Comparison of ENCODE assay signal across 9 cellular contexts in the genomic region with DNA sequence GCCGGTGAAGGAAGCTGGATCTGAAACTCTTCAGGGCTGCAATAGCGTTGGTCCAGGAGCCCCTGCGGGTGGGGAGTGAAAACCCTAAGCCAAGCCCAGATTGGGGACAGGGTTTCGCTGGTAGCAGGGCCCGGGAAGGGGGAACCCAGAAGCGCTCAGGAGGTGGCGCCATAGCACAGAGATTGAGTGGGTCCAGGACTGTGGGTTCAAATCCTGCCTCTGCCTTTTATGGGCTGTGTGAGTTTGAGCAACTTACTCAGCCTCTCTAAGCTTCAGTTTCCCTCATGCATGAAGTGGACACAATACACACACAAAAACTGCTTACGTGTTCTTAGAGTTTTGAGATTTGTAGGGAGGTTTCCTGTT. TPM values are rescaled to one million over a fixed set of nuclear protein-coding genes. Genes with fewer than 3 reads are reported as not detected.
DNase-seq lines count a peak whose midpoint lies in the region; ATAC-seq and TF ChIP-seq lines count a peak whose summit lies in the region.
"Had no signal": no experiment of that assay in that cellular context is flagged by ENCODE, and none has a peak within 500 bp of the region (broad histone marks: within the 10 kb centered on the region; RNA-seq: fewer than 3 reads in every experiment).

No MANE protein-coding gene starts in this region.

- H3K4me1 ChIP-seq in mesenchymal stem cell (ENCODE audit: control insufficient read depth, insufficient read depth, low read depth, low read length): peaks cover 1% of the 10 kb centered on the region
- no peaks in the 10 kb centered on the region for H3K4me1 ChIP-seq in upper lobe of left lung

- no peak overlapping the region for H2BK12ac ChIP-seq in mesenchymal stem cell (ENCODE audit: low read length in 2 of 2)

- H2AFZ ChIP-seq in mesenchymal stem cell (ENCODE audit: low read depth, low read length): no peak overlapping the region

- no peak overlapping the region for H3K4ac ChIP-seq in mesenchymal stem cell (ENCODE audit: low read depth in 1 of 2, low read length in 2 of 2)

- H3K9me3 Mint-ChIP-seq in activated naive CD4-positive, alpha-beta T cell treated with anti-CD3 and anti-CD28 coated beads, Interleukin-2, amount 50 U/mL, for 72 hours: no peaks in the 10 kb centered on the region

- no peak for TF ChIP-seq POLR2A in upper lobe of left lung (IDR thresholded peaks at IDR 0.05)

- no peak overlapping the region for H3K27ac Mint-ChIP-seq in activated naive CD4-positive, alpha-beta T cell treated with anti-CD3 and anti-CD28 coated beads, Interleukin-2, amount 50 U/mL, for 72 hours

- no peak overlapping the region for H3K14ac ChIP-seq in mesenchymal stem cell (ENCODE audit: low read length in 2 of 2)

- H3K9me3 ChIP-seq in SK-N-MC (ENCODE audit: low read depth, low read length) (no peaks in the 10 kb centered on the region), mesenchymal stem cell (ENCODE audit: control insufficient read depth, low read length) (peaks cover 9% of the 10 kb centered on the region), upper lobe of left lung (no peaks in the 10 kb centered on the region)

- peak; percentile 98 for ATAC-seq in activated naive CD4-positive, alpha-beta T cell treated with anti-CD3 and anti-CD28 coated beads, Interleukin-2, amount 50 U/mL, for 72 hours
- ATAC-seq in upper lobe of left lung (ENCODE audit: low FRiP score in 2 of 2): peak; percentile 55 to 72
- ATAC-seq in HG02759 (IDR thresholded peaks at IDR 0.05; ENCODE audit: unreplicated experiment): no peak
- no peak for ATAC-seq in GM18907 (IDR thresholded peaks at IDR 0.05; ENCODE audit: unreplicated experiment)

- H2BK120ac ChIP-seq in mesenchymal stem cell (ENCODE audit: low read depth, low read length): no peak overlapping the region

- H2AK5ac ChIP-seq in mesenchymal stem cell (ENCODE audit: low read length, severe bottlenecking): no peak overlapping the region

- H3K9ac ChIP-seq in SK-N-MC (ENCODE audit: insufficient read length) (no peak overlapping the region), mesenchymal stem cell (ENCODE audit: low read length) (no peak overlapping the region)

- no peaks in the 10 kb centered on the region for H3K79me1 ChIP-seq in mesenchymal stem cell (replicated peaks; ENCODE audit: low read length, poor library complexity, severe bottlenecking)

- no peak overlapping the region for H2BK15ac ChIP-seq in mesenchymal stem cell (ENCODE audit: low read depth, poor library complexity, severe bottlenecking)

- no peak overlapping the region for H4K91ac ChIP-seq in mesenchymal stem cell (ENCODE audit: low read length)

- H2BK5ac ChIP-seq in mesenchymal stem cell (ENCODE audit: low read depth, low read length, poor library complexity, severe bottlenecking): no peak overlapping the region

- H3K18ac ChIP-seq in mesenchymal stem cell (ENCODE audit: low read depth in 1 of 2, low read length in 2 of 2): no peak overlapping the region

- peak in 4 of 6 experiments; percentile 7 to 39 (median 30) for TF ChIP-seq CTCF in upper lobe of left lung (IDR thresholded peaks at IDR 0.05)

- no peak overlapping the region for H3K4me2 ChIP-seq in mesenchymal stem cell (ENCODE audit: low read length, poor library complexity, severe bottlenecking)

- 28% methylated on average over 6 of the region's 8 CpGs for WGBS in mesenchymal stem cell
- WGBS in upper lobe of left lung, 2 donors: 26 to 29% methylated on average over 8 of the region's 8 CpGs

- DNase-seq in DMS 273 (lab: John Stamatoyannopoulos, UW; ENCODE audit: unreplicated experiment) (peak; percentile 68), DMS 273 treated with DMSO at 0.1 percent for 48 hours (lab: John Stamatoyannopoulos, UW) (no peak), SK-N-MC (ENCODE audit: low read depth, low spot score) (peak; percentile 6), mesenchymal stem cell (peak; percentile 11), upper lobe of left lung (peak in 1 of 2 donors; percentile 54)
- peak; percentile 64 to 75 for DNase-seq in activated naive CD4-positive, alpha-beta T cell treated with anti-CD3 and anti-CD28 coated beads, Interleukin-2, amount 50 U/mL, for 72 hours (ENCODE audit: low spot score in 2 of 2)

- H3K36me3 ChIP-seq in SK-N-MC (ENCODE audit: insufficient read depth, low read length) (no peaks in the 10 kb centered on the region), mesenchymal stem cell (ENCODE audit: control insufficient read depth in 1 of 2, insufficient read depth in 2 of 2, low read depth in 1 of 2, low read length in 2 of 2) (no peaks in the 10 kb centered on the region), upper lobe of left lung (no peaks in the 10 kb centered on the region)

- TF ChIP-seq EP300 in upper lobe of left lung (IDR thresholded peaks at IDR 0.05): no peak

- H3K4me3 ChIP-seq in SK-N-MC (no peak overlapping the region), mesenchymal stem cell (ENCODE audit: insufficient read depth in 1 of 2, low read depth in 1 of 2, low read length in 2 of 2) (no peak overlapping the region), upper lobe of left lung (no peak overlapping the region)

- H3K27ac ChIP-seq in SK-N-MC (no peak overlapping the region), mesenchymal stem cell (ENCODE audit: low read length, poor library complexity, severe bottlenecking) (no peak overlapping the region), upper lobe of left lung (no peak overlapping the region)

- H4K8ac ChIP-seq in mesenchymal stem cell (ENCODE audit: low read length): no peak overlapping the region

- H3K23ac ChIP-seq in mesenchymal stem cell (ENCODE audit: low read length in 2 of 2): no peak overlapping the region

- no peaks in the 10 kb centered on the region for H3K36me3 Mint-ChIP-seq in activated naive CD4-positive, alpha-beta T cell treated with anti-CD3 and anti-CD28 coated beads, Interleukin-2, amount 50 U/mL, for 72 hours

- H3K27me3 ChIP-seq in mesenchymal stem cell (ENCODE audit: control insufficient read depth in 1 of 2, insufficient read depth in 1 of 2, low read length in 2 of 2) (peaks cover 17 to 28% of the 10 kb centered on the region in 2 experiments), upper lobe of left lung (no peaks in the 10 kb centered on the region)

RNA-seq across cellular contexts. Expression of a gene that starts 8.3 kb away (rescaled TPM):
- total RNA-seq in activated naive CD4-positive, alpha-beta T cell treated with anti-CD3 and anti-CD28 coated beads, Interleukin-2, amount 50 U/mL, for 72 hours: not detected
- not detected for polyA plus RNA-seq in mesenchymal stem cell (2013, experiment 1 of 2)
- polyA plus RNA-seq in mesenchymal stem cell (2013, experiment 2 of 2): not detected
- total RNA-seq in upper lobe of left lung: 1 to 10 TPM in 1 of 6 donors, under 1 TPM in 1, not detected in 4; 0.83 to 1.3 TPM

RNA-seq across cellular contexts. Expression of a gene that starts 15.6 kb away (rescaled TPM):
- total RNA-seq in activated naive CD4-positive, alpha-beta T cell treated with anti-CD3 and anti-CD28 coated beads, Interleukin-2, amount 50 U/mL, for 72 hours: not detected
- polyA plus RNA-seq in mesenchymal stem cell (2013, experiment 1 of 2): not detected
- not detected for polyA plus RNA-seq in mesenchymal stem cell (2013, experiment 2 of 2)
- total RNA-seq in upper lobe of left lung: under 1 TPM in 1 of 6 donors, not detected in 5; 0.47 TPM

RNA-seq across cellular contexts. Expression of a gene that starts 32.4 kb away (rescaled TPM):
- total RNA-seq in activated naive CD4-positive, alpha-beta T cell treated with anti-CD3 and anti-CD28 coated beads, Interleukin-2, amount 50 U/mL, for 72 hours: under 1 TPM in 1 of 2 donors, not detected in 1; 0.60 TPM
- not detected for polyA plus RNA-seq in mesenchymal stem cell (2013, experiment 1 of 2)
- polyA plus RNA-seq in mesenchymal stem cell (2013, experiment 2 of 2): not detected
- not detected for total RNA-seq in upper lobe of left lung
- polyA plus RNA-seq: adipose tissue had no signal

RNA-seq across cellular contexts. Expression of a gene that starts 36.3 kb away (rescaled TPM):
- not detected for total RNA-seq in activated naive CD4-positive, alpha-beta T cell treated with anti-CD3 and anti-CD28 coated beads, Interleukin-2, amount 50 U/mL, for 72 hours
- polyA plus RNA-seq in mesenchymal stem cell (2013, experiment 1 of 2): not detected
- not detected for polyA plus RNA-seq in mesenchymal stem cell (2013, experiment 2 of 2)
- total RNA-seq in upper lobe of left lung: not detected
- polyA plus RNA-seq: adipose tissue had no signal

RNA-seq across cellular contexts. Expression of a gene that starts 55.8 kb away (rescaled TPM):
- under 1 TPM in 1 of 2 donors, not detected in 1; 0.35 TPM for total RNA-seq in activated naive CD4-positive, alpha-beta T cell treated with anti-CD3 and anti-CD28 coated beads, Interleukin-2, amount 50 U/mL, for 72 hours
- polyA plus RNA-seq in mesenchymal stem cell (2013, experiment 1 of 2): not detected
- polyA plus RNA-seq in mesenchymal stem cell (2013, experiment 2 of 2): not detected
- total RNA-seq in upper lobe of left lung: not detected
- polyA plus RNA-seq: adipose tissue had no signal

Comparison
In these comparisons a context has a peak if more than half of its experiments do, and no peak if none do; other contexts are left out.
1. ATAC-seq: peak in activated naive CD4-positive, alpha-beta T cell treated with anti-CD3 and anti-CD28 coated beads, Interleukin-2, amount 50 U/mL, for 72 hours (2 of 2) and upper lobe of left lung (2 of 2); none in HG02759 (single experiment) and GM18907 (single experiment).